ENCODE assay signal across 18 cellular contexts in the genomic region with DNA sequence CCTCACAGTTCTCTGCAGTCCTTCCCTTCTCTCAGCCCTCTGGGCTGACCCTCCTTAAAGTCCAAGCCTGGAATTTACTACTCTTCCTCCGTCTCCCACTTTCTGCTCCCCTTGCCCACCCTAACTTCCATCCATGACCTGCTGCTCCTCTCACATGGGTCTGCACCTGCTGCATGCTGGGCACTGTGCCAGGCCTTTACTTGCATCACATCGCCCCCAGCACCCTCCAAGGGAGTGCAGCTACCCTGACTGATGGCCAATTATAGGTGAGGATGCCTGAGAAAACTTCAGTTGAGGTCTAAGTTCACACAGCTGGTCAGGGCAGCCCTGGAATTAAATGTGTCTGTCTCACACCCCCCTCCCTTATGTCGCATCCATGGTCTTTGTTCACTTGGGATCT. TPM values are rescaled to one million over a fixed set of nuclear protein-coding genes. Genes with fewer than 3 reads are reported as not detected.
DNase-seq lines count a peak whose midpoint lies in the region; ATAC-seq and TF ChIP-seq lines count a peak whose summit lies in the region.
"Had no signal": no experiment of that assay in that cellular context is flagged by ENCODE, and none has a peak within 500 bp of the region (broad histone marks: within the 10 kb centered on the region; RNA-seq: fewer than 3 reads in every experiment).

No MANE protein-coding gene starts in this region.

- no peaks in the 10 kb centered on the region for H3K9me3 ChIP-seq in SU-DHL-6 (ENCODE audit: insufficient read depth, low read length)
- H3K9me3 ChIP-seq in testis: no peaks in the 10 kb centered on the region

- no peaks in the 10 kb centered on the region for H3K36me3 ChIP-seq in SU-DHL-6 (ENCODE audit: low read length)
- no peaks in the 10 kb centered on the region for H3K36me3 ChIP-seq in testis (ENCODE audit: low read depth, missing control alignments)
- H3K36me3 ChIP-seq: brain microvascular endothelial cell had no signal

- CTCF ChIA-PET in activated naive CD4-positive, alpha-beta T cell treated with anti-CD3 and anti-CD28 coated beads for 36 hours (lab: Charles Lee): interaction anchor here (1.0 to 7.7 kb wide), 3 partner anchors 221 to 303 kb away, joined by 4 to 77 read pairs (median 26); partner anchors contain the start of gene FIGNL1

- H3K27ac ChIP-seq in SU-DHL-6 (ENCODE audit: low read depth, low read length): peak overlapping the region; percentile 97
- H3K27ac ChIP-seq in testis: no peak overlapping the region
- H3K27ac ChIP-seq: brain microvascular endothelial cell had no signal

- peak overlapping the region; percentile 42 for H3K27ac Mint-ChIP-seq in activated naive CD4-positive, alpha-beta T cell treated with anti-CD3 and anti-CD28 coated beads for 36 hours
- peak overlapping the region; percentile 90 for H3K27ac Mint-ChIP-seq in stimulated activated naive B cell treated with anti-CD40 and anti-IgM and Interleukin-4, amounts not matched to agents 10 μg/mL and 1 μg/mL and 100 μg/mL, for 72 hours
- no peak overlapping the region for H3K27ac Mint-ChIP-seq in immature natural killer cell
- H3K27ac Mint-ChIP-seq: nephron, type B pancreatic cell had no signal

- TF ChIP-seq CTCF in SU-DHL-6 (IDR thresholded peaks at IDR 0.05; ENCODE audit: insufficient read depth, low read length, poor library complexity, severe bottlenecking) (no peak), testis (IDR thresholded peaks at IDR 0.05) (no peak)

- H3K9me2 ChIP-seq in SU-DHL-6 (replicated peaks; ENCODE audit: insufficient read depth, low read length): no peaks in the 10 kb centered on the region

- peak overlapping the region; percentile 57 for H3K9ac ChIP-seq in SU-DHL-6 (ENCODE audit: low read length)

- DNase-seq in activated naive CD4-positive, alpha-beta T cell treated with anti-CD3 and anti-CD28 coated beads for 36 hours: no peak
- no peak for DNase-seq in activated naive CD4-positive, alpha-beta T cell treated with Interleukin-2 at 50 U/mL for 16 hours
- DNase-seq in NCI-H1105 (lab: John Stamatoyannopoulos, UW) (peak; percentile 84), immature natural killer cell (no peak), testis (no peak)
- DNase-seq in stimulated activated naive B cell treated with anti-CD40 and anti-IgM and Interleukin-4, amounts not matched to agents 10 μg/mL and 1 μg/mL and 100 μg/mL, for 72 hours: no peak
- DNase-seq: activated CD4-positive, alpha-beta T cell treated with anti-CD3 and anti-CD28 coated beads, Interleukin-2, amount 50 U/mL, for 1 hour; AML-193; brain microvascular endothelial cell; GOT3; hypothalamus; KBM-7 had no signal

- peak overlapping the region; percentile 70 for H3K4me2 ChIP-seq in SU-DHL-6 (ENCODE audit: low read depth, low read length, poor library complexity, severe bottlenecking)

- peak overlapping the region; percentile 7 for H3K4me3 ChIP-seq in SU-DHL-6 (ENCODE audit: insufficient read depth, low read length, poor library complexity, severe bottlenecking)
- H3K4me3 ChIP-seq in testis: no peak overlapping the region

- H3K4me3 Mint-ChIP-seq in activated naive CD4-positive, alpha-beta T cell treated with anti-CD3 and anti-CD28 coated beads for 36 hours: no peak overlapping the region
- peak overlapping the region in 1 of 2 donors; percentile 17 for H3K4me3 Mint-ChIP-seq in stimulated activated naive B cell treated with anti-CD40 and anti-IgM and Interleukin-4, amounts not matched to agents 10 μg/mL and 1 μg/mL and 100 μg/mL, for 72 hours
- no peak overlapping the region for H3K4me3 Mint-ChIP-seq in immature natural killer cell
- H3K4me3 Mint-ChIP-seq: nephron, type B pancreatic cell had no signal

- no peak for TF ChIP-seq POLR2A in testis (IDR thresholded peaks at IDR 0.05)

- no peaks in the 10 kb centered on the region for H3K27me3 Mint-ChIP-seq in activated naive CD4-positive, alpha-beta T cell treated with anti-CD3 and anti-CD28 coated beads for 36 hours (ENCODE audit: low read depth)
- no peaks in the 10 kb centered on the region for H3K27me3 Mint-ChIP-seq in stimulated activated naive B cell treated with anti-CD40 and anti-IgM and Interleukin-4, amounts not matched to agents 10 μg/mL and 1 μg/mL and 100 μg/mL, for 72 hours
- H3K27me3 Mint-ChIP-seq in immature natural killer cell (ENCODE audit: low read depth in 3 of 3): peaks cover 0 to 3% (median 2%) of the 10 kb centered on the region in 3 donors
- H3K27me3 Mint-ChIP-seq: type B pancreatic cell had no signal

- intact Hi-C loops in activated naive CD4-positive, alpha-beta T cell treated with anti-CD3 and anti-CD28 coated beads for 36 hours (cut with micrococcal nuclease): loop anchor here (5.0 kb wide), 1 partner anchor 516 kb away; no protein-coding TSS in a partner anchor
- intact Hi-C loops in testis (cut with DNase I; ENCODE audit: low total_unique reads): no loop called here

- H3K27me3 ChIP-seq in SU-DHL-6 (ENCODE audit: low read length): no peaks in the 10 kb centered on the region
- H3K27me3 ChIP-seq in testis: no peaks in the 10 kb centered on the region
- H3K27me3 ChIP-seq: brain microvascular endothelial cell had no signal

- WGBS in testis, 2 donors: 58 to 63% methylated on average over 3 of the region's 3 CpGs

- peaks cover 90% of the 10 kb centered on the region for H3F3A ChIP-seq in SU-DHL-6 (ENCODE audit: insufficient read depth)

- H4K20me1 ChIP-seq in SU-DHL-6 (ENCODE audit: low read depth, low read length): no peaks in the 10 kb centered on the region

- H3K9me3 Mint-ChIP-seq in activated naive CD4-positive, alpha-beta T cell treated with anti-CD3 and anti-CD28 coated beads for 36 hours: no peaks in the 10 kb centered on the region
- peaks cover 0 to 2% of the 10 kb centered on the region in 2 donors for H3K9me3 Mint-ChIP-seq in stimulated activated naive B cell treated with anti-CD40 and anti-IgM and Interleukin-4, amounts not matched to agents 10 μg/mL and 1 μg/mL and 100 μg/mL, for 72 hours
- H3K9me3 Mint-ChIP-seq in immature natural killer cell: no peaks in the 10 kb centered on the region
- H3K9me3 Mint-ChIP-seq: nephron, type B pancreatic cell had no signal

- no peaks in the 10 kb centered on the region for H3K79me2 ChIP-seq in SU-DHL-6 (ENCODE audit: insufficient read depth, low read length)

- H3K4me1 Mint-ChIP-seq in activated naive CD4-positive, alpha-beta T cell treated with anti-CD3 and anti-CD28 coated beads for 36 hours (ENCODE audit: low read depth): peaks cover 83% of the 10 kb centered on the region
- peaks cover 55 to 88% of the 10 kb centered on the region in 2 donors for H3K4me1 Mint-ChIP-seq in stimulated activated naive B cell treated with anti-CD40 and anti-IgM and Interleukin-4, amounts not matched to agents 10 μg/mL and 1 μg/mL and 100 μg/mL, for 72 hours
- peaks cover 2 to 14% of the 10 kb centered on the region in 2 donors for H3K4me1 Mint-ChIP-seq in immature natural killer cell

- no peaks in the 10 kb centered on the region for H3K4me1 ChIP-seq in testis

- no peaks in the 10 kb centered on the region for H3K36me3 Mint-ChIP-seq in activated naive CD4-positive, alpha-beta T cell treated with anti-CD3 and anti-CD28 coated beads for 36 hours (ENCODE audit: low read depth)
- H3K36me3 Mint-ChIP-seq in stimulated activated naive B cell treated with anti-CD40 and anti-IgM and Interleukin-4, amounts not matched to agents 10 μg/mL and 1 μg/mL and 100 μg/mL, for 72 hours: no peaks in the 10 kb centered on the region
- no peaks in the 10 kb centered on the region for H3K36me3 Mint-ChIP-seq in immature natural killer cell
- H3K36me3 Mint-ChIP-seq: type B pancreatic cell had no signal

- no peak overlapping the region for H2AFZ ChIP-seq in SU-DHL-6 (ENCODE audit: low read depth, low read length, severe bottlenecking)

- no peak for ATAC-seq in stimulated activated naive B cell treated with anti-CD40 and anti-IgM and Interleukin-4, amounts not matched to agents 10 μg/mL and 1 μg/mL and 100 μg/mL, for 72 hours (replicated peaks)
- no peak for ATAC-seq in HG02678 (IDR thresholded peaks at IDR 0.05; ENCODE audit: unreplicated experiment)

RNA-seq across cellular contexts. Expression of gene ZPBP, which starts 53.6 kb away (rescaled TPM):
- not detected for total RNA-seq in activated naive CD4-positive, alpha-beta T cell treated with anti-CD3 and anti-CD28 coated beads for 36 hours
- polyA plus RNA-seq in immature natural killer cell: under 1 TPM in 1 of 3 donors, not detected in 2; 0.28 TPM
- 10 to 100 TPM; 67.0 to 92.2 TPM for total RNA-seq in testis
- polyA plus RNA-seq in testis (ENCODE audit: insufficient read depth, low read depth, low replicate concordance): 286 TPM
- total RNA-seq: G401; T-helper 1 cell treated with Interleukin-12 subunit alpha and Interleukin-12 subunit beta and Interleukin-4 antibody, amounts not matched to agents 30 ng/mL and 1 ng/mL, for 36 hours had no signal

Comparison
In these comparisons a context has a peak if more than half of its experiments do, and no peak if none do; other contexts are left out.
1. H3K27ac Mint-ChIP-seq: peak in activated naive CD4-positive, alpha-beta T cell treated with anti-CD3 and anti-CD28 coated beads for 36 hours (single experiment) and stimulated activated naive B cell treated with anti-CD40 and anti-IgM and Interleukin-4, amounts not matched to agents 10 μg/mL and 1 μg/mL and 100 μg/mL, for 72 hours (single experiment); none in immature natural killer cell (0 of 6).
2. RNA of gene ZPBP, which starts 53.6 kb away (total RNA-seq): 67.0 to 92.2 TPM in testis; not detected in activated naive CD4-positive, alpha-beta T cell treated with anti-CD3 and anti-CD28 coated beads for 36 hours; every median in the first group is over 10 times any median in the second.